ENCODE assay signal across 3 cellular contexts in the genomic region with DNA sequence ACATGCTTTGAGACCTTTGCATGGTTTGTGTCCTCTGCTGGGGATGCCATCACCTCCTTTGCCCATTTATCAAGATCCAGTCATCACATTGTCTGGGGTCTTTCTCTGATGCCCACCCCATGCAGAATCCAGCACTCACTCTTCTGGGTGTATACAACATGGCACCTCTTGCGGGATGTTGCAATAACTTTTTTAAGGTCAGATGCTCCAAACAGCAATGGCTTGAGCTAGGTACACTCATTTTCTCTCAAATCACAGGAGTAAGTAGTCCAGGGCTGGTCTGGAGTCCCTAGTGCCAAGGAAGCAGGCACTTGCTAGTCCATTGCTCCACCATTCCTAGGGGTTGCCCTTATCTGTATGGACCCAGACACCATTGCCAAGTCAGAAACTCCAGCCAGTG.
TF ChIP-seq lines count a peak whose summit lies in the region.

No MANE protein-coding gene starts in this region.

TF ChIP-seq in HepG2, 621 proteins besides CTCF, POLR2A, EP300 and RAD21:
- TF ChIP-seq RARG (CRISPR knock-in tag; IDR thresholded peaks at IDR 0.05; ENCODE audit: low read depth) = no peak
- TF ChIP-seq CEBPB (IDR thresholded peaks at IDR 0.05; ENCODE audit: borderline replicate concordance, low read depth, low read length) = peak; percentile 62

TF ChIP-seq in IMR-90, 13 proteins besides CTCF, POLR2A, EP300 and RAD21:
- TF ChIP-seq CEBPB (IDR thresholded peaks at IDR 0.05; ENCODE audit: low read depth, low read length) (0 out of 2 replicates have a peak, but pooled peaks have one; percentile 34), MAZ (IDR thresholded peaks at IDR 0.05; ENCODE audit: borderline replicate concordance, low read depth, low read length) (no peak), ELK1 (IDR thresholded peaks at IDR 0.05; ENCODE audit: borderline replicate concordance, low read depth, low read length) (no peak)

TF ChIP-seq in WTC11, 78 proteins besides CTCF, POLR2A, EP300 and RAD21:
- TF ChIP-seq ESRRA (CRISPR knock-in tag; IDR thresholded peaks at IDR 0.05; ENCODE audit: borderline replicate concordance) = no peak
- TF ChIP-seq ZNF425 (CRISPR knock-in tag; conservative IDR thresholded peaks at IDR 0.05) = no peak
- no peak for TF ChIP-seq HMGXB4 (CRISPR knock-in tag; IDR thresholded peaks at IDR 0.05)
- no peak for TF ChIP-seq ZNF671 (CRISPR knock-in tag; IDR thresholded peaks at IDR 0.05)
- no peak for TF ChIP-seq USF1 (CRISPR knock-in tag; IDR thresholded peaks at IDR 0.05)
- TF ChIP-seq, protein P1, sequence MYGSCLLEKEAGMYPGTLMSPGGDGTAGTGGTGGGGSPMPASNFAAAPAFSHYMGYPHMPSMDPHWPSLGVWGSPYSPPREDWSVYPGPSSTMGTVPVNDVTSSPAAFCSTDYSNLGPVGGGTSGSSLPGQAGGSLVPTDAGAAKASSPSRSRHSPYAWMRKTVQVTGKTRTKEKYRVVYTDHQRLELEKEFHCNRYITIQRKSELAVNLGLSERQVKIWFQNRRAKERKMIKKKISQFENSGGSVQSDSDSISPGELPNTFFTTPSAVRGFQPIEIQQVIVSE (CRISPR knock-in tag; IDR thresholded peaks at IDR 0.05; ENCODE audit: borderline replicate concordance) = no peak
- TF ChIP-seq ZSCAN18 (CRISPR knock-in tag; IDR thresholded peaks at IDR 0.05) = no peak
- TF ChIP-seq CREM (CRISPR knock-in tag; IDR thresholded peaks at IDR 0.05) = no peak
- TF ChIP-seq, protein P2, sequence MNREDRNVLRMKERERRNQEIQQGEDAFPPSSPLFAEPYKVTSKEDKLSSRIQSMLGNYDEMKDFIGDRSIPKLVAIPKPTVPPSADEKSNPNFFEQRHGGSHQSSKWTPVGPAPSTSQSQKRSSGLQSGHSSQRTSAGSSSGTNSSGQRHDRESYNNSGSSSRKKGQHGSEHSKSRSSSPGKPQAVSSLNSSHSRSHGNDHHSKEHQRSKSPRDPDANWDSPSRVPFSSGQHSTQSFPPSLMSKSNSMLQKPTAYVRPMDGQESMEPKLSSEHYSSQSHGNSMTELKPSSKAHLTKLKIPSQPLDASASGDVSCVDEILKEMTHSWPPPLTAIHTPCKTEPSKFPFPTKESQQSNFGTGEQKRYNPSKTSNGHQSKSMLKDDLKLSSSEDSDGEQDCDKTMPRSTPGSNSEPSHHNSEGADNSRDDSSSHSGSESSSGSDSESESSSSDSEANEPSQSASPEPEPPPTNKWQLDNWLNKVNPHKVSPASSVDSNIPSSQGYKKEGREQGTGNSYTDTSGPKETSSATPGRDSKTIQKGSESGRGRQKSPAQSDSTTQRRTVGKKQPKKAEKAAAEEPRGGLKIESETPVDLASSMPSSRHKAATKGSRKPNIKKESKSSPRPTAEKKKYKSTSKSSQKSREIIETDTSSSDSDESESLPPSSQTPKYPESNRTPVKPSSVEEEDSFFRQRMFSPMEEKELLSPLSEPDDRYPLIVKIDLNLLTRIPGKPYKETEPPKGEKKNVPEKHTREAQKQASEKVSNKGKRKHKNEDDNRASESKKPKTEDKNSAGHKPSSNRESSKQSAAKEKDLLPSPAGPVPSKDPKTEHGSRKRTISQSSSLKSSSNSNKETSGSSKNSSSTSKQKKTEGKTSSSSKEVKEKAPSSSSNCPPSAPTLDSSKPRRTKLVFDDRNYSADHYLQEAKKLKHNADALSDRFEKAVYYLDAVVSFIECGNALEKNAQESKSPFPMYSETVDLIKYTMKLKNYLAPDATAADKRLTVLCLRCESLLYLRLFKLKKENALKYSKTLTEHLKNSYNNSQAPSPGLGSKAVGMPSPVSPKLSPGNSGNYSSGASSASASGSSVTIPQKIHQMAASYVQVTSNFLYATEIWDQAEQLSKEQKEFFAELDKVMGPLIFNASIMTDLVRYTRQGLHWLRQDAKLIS (CRISPR knock-in tag; IDR thresholded peaks at IDR 0.05; ENCODE audit: borderline replicate concordance) = no peak
- no peak for TF ChIP-seq PRRX2 (CRISPR knock-in tag; IDR thresholded peaks at IDR 0.05)
- no peak for TF ChIP-seq ZNF532 (CRISPR knock-in tag; IDR thresholded peaks at IDR 0.05; ENCODE audit: borderline replicate concordance)
- TF ChIP-seq, protein P3, sequence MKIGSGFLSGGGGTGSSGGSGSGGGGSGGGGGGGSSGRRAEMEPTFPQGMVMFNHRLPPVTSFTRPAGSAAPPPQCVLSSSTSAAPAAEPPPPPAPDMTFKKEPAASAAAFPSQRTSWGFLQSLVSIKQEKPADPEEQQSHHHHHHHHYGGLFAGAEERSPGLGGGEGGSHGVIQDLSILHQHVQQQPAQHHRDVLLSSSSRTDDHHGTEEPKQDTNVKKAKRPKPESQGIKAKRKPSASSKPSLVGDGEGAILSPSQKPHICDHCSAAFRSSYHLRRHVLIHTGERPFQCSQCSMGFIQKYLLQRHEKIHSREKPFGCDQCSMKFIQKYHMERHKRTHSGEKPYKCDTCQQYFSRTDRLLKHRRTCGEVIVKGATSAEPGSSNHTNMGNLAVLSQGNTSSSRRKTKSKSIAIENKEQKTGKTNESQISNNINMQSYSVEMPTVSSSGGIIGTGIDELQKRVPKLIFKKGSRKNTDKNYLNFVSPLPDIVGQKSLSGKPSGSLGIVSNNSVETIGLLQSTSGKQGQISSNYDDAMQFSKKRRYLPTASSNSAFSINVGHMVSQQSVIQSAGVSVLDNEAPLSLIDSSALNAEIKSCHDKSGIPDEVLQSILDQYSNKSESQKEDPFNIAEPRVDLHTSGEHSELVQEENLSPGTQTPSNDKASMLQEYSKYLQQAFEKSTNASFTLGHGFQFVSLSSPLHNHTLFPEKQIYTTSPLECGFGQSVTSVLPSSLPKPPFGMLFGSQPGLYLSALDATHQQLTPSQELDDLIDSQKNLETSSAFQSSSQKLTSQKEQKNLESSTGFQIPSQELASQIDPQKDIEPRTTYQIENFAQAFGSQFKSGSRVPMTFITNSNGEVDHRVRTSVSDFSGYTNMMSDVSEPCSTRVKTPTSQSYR (CRISPR knock-in tag; IDR thresholded peaks at IDR 0.05) = no peak
- TF ChIP-seq ZNF219 (CRISPR knock-in tag; IDR thresholded peaks at IDR 0.05; ENCODE audit: borderline replicate concordance) = no peak
- TF ChIP-seq SOX15 (CRISPR knock-in tag; IDR thresholded peaks at IDR 0.05) = no peak
- TF ChIP-seq E2F5 (CRISPR knock-in tag; IDR thresholded peaks at IDR 0.05) = no peak
- no peak for TF ChIP-seq EMX1 (CRISPR knock-in tag; IDR thresholded peaks at IDR 0.05)
- no peak for TF ChIP-seq E2F4 (CRISPR knock-in tag; IDR thresholded peaks at IDR 0.05; ENCODE audit: borderline replicate concordance, low read depth)
TF ChIP-seq in WTC11: peak in this region for 0.
